Comparison of ENCODE assay signal across 16 cellular contexts in the genomic region with DNA sequence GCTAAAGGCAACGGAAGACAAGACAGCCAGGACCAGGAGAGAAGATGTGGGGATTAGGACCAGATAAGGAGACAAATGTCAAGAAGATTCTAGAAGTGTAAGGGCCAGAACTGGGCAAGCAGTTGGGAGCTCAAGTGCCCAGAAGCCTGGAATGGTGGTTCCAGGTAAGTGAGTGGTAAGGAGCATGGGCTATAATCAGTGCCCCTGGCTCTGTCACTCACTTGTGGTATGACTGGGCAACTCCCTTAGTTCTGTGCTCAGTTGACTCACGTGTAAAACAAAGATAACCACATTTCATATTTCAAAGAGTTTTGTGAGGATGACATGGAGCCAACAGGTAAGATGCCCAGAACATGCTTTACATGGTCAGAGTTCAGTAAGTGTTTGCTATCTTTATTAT. TPM values are rescaled to one million over a fixed set of nuclear protein-coding genes. Genes with fewer than 3 reads are reported as not detected.
DNase-seq lines count a peak whose midpoint lies in the region; ATAC-seq and TF ChIP-seq lines count a peak whose summit lies in the region.
"Had no signal": no experiment of that assay in that cellular context is flagged by ENCODE, and none has a peak within 500 bp of the region (broad histone marks: within the 10 kb centered on the region; RNA-seq: fewer than 3 reads in every experiment).

No MANE protein-coding gene starts in this region.

- peaks cover 0 to 11% (median 0%) of the 10 kb centered on the region in 3 experiments for H3K36me3 ChIP-seq in naive thymus-derived CD4-positive, alpha-beta T cell (ENCODE audit: control insufficient read depth in 2 of 3, insufficient read depth in 3 of 3, low read length in 3 of 3)
- H3K36me3 ChIP-seq: cardiac muscle cell had no signal

- H3K4me1 Mint-ChIP-seq in T-cell = peaks cover 54 to 69% (median 61%) of the 10 kb centered on the region in 3 donors
- H3K4me1 Mint-ChIP-seq in activated naive CD8-positive, alpha-beta T cell treated with anti-CD3 and anti-CD28 coated beads, Interleukin-2, amount 10 ng/mL, durations not matched to agents 7 days and 5 days = peaks cover 22% of the 10 kb centered on the region
- H3K4me1 Mint-ChIP-seq in naive thymus-derived CD4-positive, alpha-beta T cell = peaks cover 31 to 71% (median 56%) of the 10 kb centered on the region in 7 donors
- no peaks in the 10 kb centered on the region for H3K4me1 Mint-ChIP-seq in CD14-positive monocyte

- H3K27ac Mint-ChIP-seq in T-cell (peak overlapping the region; percentile 95 to 96), CD14-positive monocyte (no peak overlapping the region)
- peak overlapping the region; percentile 22 for H3K27ac Mint-ChIP-seq in activated naive CD8-positive, alpha-beta T cell treated with anti-CD3 and anti-CD28 coated beads, Interleukin-2, amount 10 ng/mL, durations not matched to agents 7 days and 5 days
- H3K27ac Mint-ChIP-seq in naive thymus-derived CD4-positive, alpha-beta T cell = peak overlapping the region; percentile 31 to 94 (median 79)
- H3K27ac Mint-ChIP-seq: HFFc6 had no signal

- ATAC-seq in T-cell (replicated peaks in 1 of 4) = peak in 1 of 4 experiments; percentile 61
- no peak for ATAC-seq in activated naive CD8-positive, alpha-beta T cell treated with anti-CD3 and anti-CD28 coated beads, Interleukin-2, amount 10 ng/mL, durations not matched to agents 7 days and 5 days (ENCODE audit: low read depth)
- peak; percentile 62 for ATAC-seq in naive thymus-derived CD4-positive, alpha-beta T cell
- ATAC-seq in HG02759 (IDR thresholded peaks at IDR 0.05; ENCODE audit: unreplicated experiment) = no peak

- TF ChIP-seq CTCF in CD14-positive monocyte (IDR thresholded peaks at IDR 0.05) = no peak

- no peaks in the 10 kb centered on the region for H3K9me3 ChIP-seq in naive thymus-derived CD4-positive, alpha-beta T cell (ENCODE audit: control insufficient read depth in 2 of 3, low read length in 3 of 3)
- H3K9me3 ChIP-seq: sigmoid colon had no signal

- H3K27me3 ChIP-seq in naive thymus-derived CD4-positive, alpha-beta T cell (ENCODE audit: control insufficient read depth in 2 of 2, insufficient read depth in 2 of 2, low read length in 2 of 2) = no peaks in the 10 kb centered on the region
- H3K27me3 ChIP-seq: cardiac muscle cell, sigmoid colon had no signal

- H3K4me3 Mint-ChIP-seq in T-cell = peak overlapping the region in 1 of 3 donors; percentile 20
- H3K4me3 Mint-ChIP-seq in activated naive CD8-positive, alpha-beta T cell treated with anti-CD3 and anti-CD28 coated beads, Interleukin-2, amount 10 ng/mL, durations not matched to agents 7 days and 5 days = no peak overlapping the region
- H3K4me3 Mint-ChIP-seq in naive thymus-derived CD4-positive, alpha-beta T cell = peak overlapping the region in 1 of 10 donors; percentile 39
- H3K4me3 Mint-ChIP-seq in CD14-positive monocyte = no peak overlapping the region
- H3K4me3 Mint-ChIP-seq: HFFc6 had no signal

- intact Hi-C loops in naive thymus-derived CD4-positive, alpha-beta T cell (cut with micrococcal nuclease) = loop anchor here in 1 of 2 donors (10.0 kb wide), 1 partner anchor 164 kb away; no protein-coding TSS in a partner anchor
- intact Hi-C loops in CD14-positive monocyte (cut with micrococcal nuclease) = loop anchor here (5.0 kb wide), 2 partner anchors 204 to 1004 kb away; no protein-coding TSS in a partner anchor

- no peak overlapping the region for H3K27ac ChIP-seq in naive thymus-derived CD4-positive, alpha-beta T cell (ENCODE audit: low read depth, low read length)
- H3K27ac ChIP-seq: C4-2B, sigmoid colon had no signal

- DNase-seq in activated CD4-positive, alpha-beta T cell treated with anti-CD3 and anti-CD28 coated beads for 48 hours = peak; percentile 61
- DNase-seq in activated CD4-positive, alpha-beta T cell treated with anti-CD3 and anti-CD28 coated beads, Interleukin-2, amount 50 U/mL, for 1 hour = no peak
- no peak for DNase-seq in T-cell
- DNase-seq in activated naive CD8-positive, alpha-beta T cell treated with anti-CD3 and anti-CD28 coated beads, Interleukin-2, amount 10 ng/mL, durations not matched to agents 7 days and 5 days = no peak
- DNase-seq in naive thymus-derived CD4-positive, alpha-beta T cell = peak in 1 of 9 donors; percentile 43
- DNase-seq in NCI-H146 (lab: John Stamatoyannopoulos, UW) = no peak
- no peak for DNase-seq in CD14-positive monocyte (ENCODE audit: low spot score)
- DNase-seq: activated gamma-delta T cell treated with Interleukin-2 at 50 U/mL for 16 hours, HFFc6, NCI-H510A, occipital lobe, Right ventricle myocardium superior had no signal

- CTCF ChIA-PET in T-cell (lab: Charles Lee) = interaction anchor here in 1 of 2 donors (1.1 kb wide), 1 partner anchor 204 kb away, joined by 3 read pairs; no protein-coding TSS in a partner anchor
- CTCF ChIA-PET in naive thymus-derived CD4-positive, alpha-beta T cell (lab: Charles Lee) = interaction anchor here (1.8 to 4.2 kb wide), 3 partner anchors 15 to 77 kb away, joined by 4 to 20 read pairs (median 9); no protein-coding TSS in a partner anchor

- H3K9me3 Mint-ChIP-seq in T-cell (no peaks in the 10 kb centered on the region), CD14-positive monocyte (no peaks in the 10 kb centered on the region)
- no peaks in the 10 kb centered on the region for H3K9me3 Mint-ChIP-seq in activated naive CD8-positive, alpha-beta T cell treated with anti-CD3 and anti-CD28 coated beads, Interleukin-2, amount 10 ng/mL, durations not matched to agents 7 days and 5 days
- H3K9me3 Mint-ChIP-seq in naive thymus-derived CD4-positive, alpha-beta T cell = no peaks in the 10 kb centered on the region
- H3K9me3 Mint-ChIP-seq: HFFc6 had no signal

- H3K36me3 Mint-ChIP-seq in T-cell = peaks cover 2% of the 10 kb centered on the region
- no peaks in the 10 kb centered on the region for H3K36me3 Mint-ChIP-seq in activated naive CD8-positive, alpha-beta T cell treated with anti-CD3 and anti-CD28 coated beads, Interleukin-2, amount 10 ng/mL, durations not matched to agents 7 days and 5 days
- peaks cover 0 to 4% (median 0%) of the 10 kb centered on the region in 5 donors for H3K36me3 Mint-ChIP-seq in naive thymus-derived CD4-positive, alpha-beta T cell
- peaks cover 19 to 21% of the 10 kb centered on the region in 2 donors for H3K36me3 Mint-ChIP-seq in CD14-positive monocyte

- peaks cover 39 to 46% of the 10 kb centered on the region in 2 donors for H3K4me1 ChIP-seq in naive thymus-derived CD4-positive, alpha-beta T cell (ENCODE audit: control insufficient read depth in 2 of 2, insufficient read depth in 2 of 2, low read length in 2 of 2)

- POLR2A ChIA-PET in T-cell (lab: Charles Lee) = interaction anchor here (0.7 to 0.9 kb wide), 2 partner anchors 12 to 1079 kb away, joined by 3 read pairs; no protein-coding TSS in a partner anchor
- POLR2A ChIA-PET in activated naive CD8-positive, alpha-beta T cell treated with anti-CD3 and anti-CD28 coated beads, Interleukin-2, amount 10 ng/mL, durations not matched to agents 7 days and 5 days (lab: Charles Lee) = interaction anchor here (1.9 kb wide), 1 partner anchor 28 kb away, joined by 5 read pairs; no protein-coding TSS in a partner anchor
- POLR2A ChIA-PET in naive thymus-derived CD4-positive, alpha-beta T cell (lab: Charles Lee) = interaction anchor here (1.3 kb wide), 1 partner anchor 28 kb away, joined by 3 read pairs; no protein-coding TSS in a partner anchor

- H3K27me3 Mint-ChIP-seq in T-cell = no peaks in the 10 kb centered on the region
- no peaks in the 10 kb centered on the region for H3K27me3 Mint-ChIP-seq in activated naive CD8-positive, alpha-beta T cell treated with anti-CD3 and anti-CD28 coated beads, Interleukin-2, amount 10 ng/mL, durations not matched to agents 7 days and 5 days
- H3K27me3 Mint-ChIP-seq in naive thymus-derived CD4-positive, alpha-beta T cell = no peaks in the 10 kb centered on the region
- H3K27me3 Mint-ChIP-seq in CD14-positive monocyte (ENCODE audit: low read depth in 3 of 3) = peaks cover 0 to 4% (median 3%) of the 10 kb centered on the region in 3 donors

- H3K4me3 ChIP-seq in naive thymus-derived CD4-positive, alpha-beta T cell (ENCODE audit: low read length) = no peak overlapping the region
- H3K4me3 ChIP-seq: cardiac muscle cell, sigmoid colon had no signal

RNA-seq across cellular contexts. Expression of gene CCDC167, which starts 11.2 kb away (rescaled TPM):
- total RNA-seq in T-cell = 10 to 100 TPM; 14.3 to 25.2 (median 17.8) TPM
- total RNA-seq in activated naive CD8-positive, alpha-beta T cell treated with anti-CD3 and anti-CD28 coated beads, Interleukin-2, amount 10 ng/mL, durations not matched to agents 7 days and 5 days = 10 to 100 TPM; 48.5 to 54.2 TPM
- total RNA-seq in naive thymus-derived CD4-positive, alpha-beta T cell = 10 to 100 TPM; 13.8 to 55.1 (median 18.0) TPM
- polyA plus RNA-seq in naive thymus-derived CD4-positive, alpha-beta T cell = 10 to 100 TPM; 94.0 to 95.5 TPM
- polyA plus RNA-seq in CD14-positive monocyte = 10 to 100 TPM; 20.7 to 22.9 TPM

RNA-seq across cellular contexts. Expression of gene CMTR1, which starts 55.4 kb away (rescaled TPM):
- 10 to 100 TPM; 62.5 to 82.7 (median 75.2) TPM for total RNA-seq in T-cell
- total RNA-seq in activated naive CD8-positive, alpha-beta T cell treated with anti-CD3 and anti-CD28 coated beads, Interleukin-2, amount 10 ng/mL, durations not matched to agents 7 days and 5 days = 10 to 100 TPM; 83.9 to 89.7 TPM
- total RNA-seq in naive thymus-derived CD4-positive, alpha-beta T cell = 10 to 100 TPM; 70.0 to 89.4 (median 71.8) TPM
- polyA plus RNA-seq in naive thymus-derived CD4-positive, alpha-beta T cell = 10 to 100 TPM; 21.1 to 34.2 TPM
- polyA plus RNA-seq in CD14-positive monocyte = 10 to 100 TPM; 12.0 to 15.3 TPM

Comparison
In these comparisons a context has a peak if more than half of its experiments do, and no peak if none do; other contexts are left out.
1. H3K27ac Mint-ChIP-seq: peak in T-cell (2 of 2), activated naive CD8-positive, alpha-beta T cell treated with anti-CD3 and anti-CD28 coated beads, Interleukin-2, amount 10 ng/mL, durations not matched to agents 7 days and 5 days (single experiment) and naive thymus-derived CD4-positive, alpha-beta T cell (9 of 9); none in CD14-positive monocyte (0 of 7).